In genomic region chr10:131726460-131726861, GRCh38 we compare ENCODE assay signal across 11 cellular contexts.
DNase-seq lines count a peak whose midpoint lies in the region; ATAC-seq and TF ChIP-seq lines count a peak whose summit lies in the region.
"Had no signal": no experiment of that assay in that cellular context is flagged by ENCODE, and none has a peak within 500 bp of the region (broad histone marks: within the 10 kb centered on the region; RNA-seq: fewer than 3 reads in every experiment).

No MANE protein-coding gene starts in this region.

- 6% methylated on average over 20 of the region's 20 CpGs for WGBS in right cardiac atrium
- WGBS in psoas muscle, 3 donors: 4 to 5% (median 4%) methylated on average over 20 of the region's 20 CpGs

- no peak overlapping the region for H3K27ac ChIP-seq in right cardiac atrium (ENCODE audit: low read length)
- no peak overlapping the region for H3K27ac ChIP-seq in psoas muscle
- H3K27ac ChIP-seq in brain microvascular endothelial cell: no peak overlapping the region

- DNase-seq in DMS79 treated with DMSO at 0.1 percent for 48 hours (lab: John Stamatoyannopoulos, UW): peak; percentile 80
- DNase-seq in NCI-H345 (lab: John Stamatoyannopoulos, UW): peak; percentile 79
- DNase-seq in right cardiac atrium: peak; percentile 67 to 82 (median 79)
- DNase-seq in psoas muscle: peak; percentile 40 to 68
- DNase-seq in COLO829 (ENCODE audit: low spot score): no peak
- no peak for DNase-seq in AML-193 (lab: John Stamatoyannopoulos, UW)
- DNase-seq in stimulated activated CD4-positive, alpha-beta T cell treated with anti-CD3 and anti-CD28 coated beads, Interleukin-2, amount 100 ng/mL, for 48 hours: no peak
- DNase-seq in brain microvascular endothelial cell: no peak
- DNase-seq: activated naive CD4-positive, alpha-beta T cell treated with anti-CD3 and anti-CD28 coated beads for 36 hours; NCI-H1930; T1000 had no signal

- no peak for TF ChIP-seq CTCF in psoas muscle (IDR thresholded peaks at IDR 0.05)
- TF ChIP-seq CTCF in brain microvascular endothelial cell (IDR thresholded peaks at IDR 0.05; ENCODE audit: low read depth, low read length, missing control alignments): no peak

- peak; percentile 60 to 68 for ATAC-seq in right cardiac atrium
- ATAC-seq in psoas muscle: no peak

- H3K4me1 ChIP-seq in right cardiac atrium (ENCODE audit: control insufficient read depth, insufficient read depth, low read length): no peaks in the 10 kb centered on the region
- H3K4me1 ChIP-seq in psoas muscle: no peaks in the 10 kb centered on the region

- intact Hi-C loops in right cardiac atrium (cut with DNase I): no loop called here
- intact Hi-C loops in psoas muscle (cut with DNase I): no loop called here

- no peak overlapping the region for H3K4me3 ChIP-seq in right cardiac atrium (ENCODE audit: low read length)
- H3K4me3 ChIP-seq in psoas muscle: no peak overlapping the region
- no peak overlapping the region for H3K4me3 ChIP-seq in brain microvascular endothelial cell (ENCODE audit: low read depth, low read length)

- in situ Hi-C loops in brain microvascular endothelial cell (cut with HindIII; ENCODE audit: low pct_ligation_motif_present, low sequenced_read_pairs): no loop called here

- H3K9me3 ChIP-seq in right cardiac atrium (ENCODE audit: control insufficient read depth, low read length) (no peaks in the 10 kb centered on the region), psoas muscle (no peaks in the 10 kb centered on the region)

- H3K36me3 ChIP-seq in psoas muscle (ENCODE audit: insufficient read depth in 1 of 2, low read depth in 1 of 2): no peaks in the 10 kb centered on the region
- no peaks in the 10 kb centered on the region for H3K36me3 ChIP-seq in brain microvascular endothelial cell (replicated peaks)

- no peaks in the 10 kb centered on the region for H3K27me3 ChIP-seq in right cardiac atrium (ENCODE audit: control insufficient read depth, insufficient read depth)
- peaks cover 0 to 10% (median 2%) of the 10 kb centered on the region in 3 donors for H3K27me3 ChIP-seq in psoas muscle (ENCODE audit: insufficient read depth in 3 of 3, low read length in 2 of 3)
- H3K27me3 ChIP-seq in brain microvascular endothelial cell (replicated peaks): no peaks in the 10 kb centered on the region

Comparison
In these comparisons a context has a peak if more than half of its experiments do, and no peak if none do; other contexts are left out.
1. DNase-seq: peak in DMS79 treated with DMSO at 0.1 percent for 48 hours (single experiment), NCI-H345 (single experiment), right cardiac atrium (3 of 3) and psoas muscle (2 of 2); none in COLO829 (single experiment), AML-193 (0 of 2), stimulated activated CD4-positive, alpha-beta T cell treated with anti-CD3 and anti-CD28 coated beads, Interleukin-2, amount 100 ng/mL, for 48 hours (0 of 2) and brain microvascular endothelial cell (single experiment).
2. ATAC-seq: peak in right cardiac atrium (2 of 2); none in psoas muscle (0 of 4).